ENCODE assay signal across 8 cellular contexts in the genomic region with DNA sequence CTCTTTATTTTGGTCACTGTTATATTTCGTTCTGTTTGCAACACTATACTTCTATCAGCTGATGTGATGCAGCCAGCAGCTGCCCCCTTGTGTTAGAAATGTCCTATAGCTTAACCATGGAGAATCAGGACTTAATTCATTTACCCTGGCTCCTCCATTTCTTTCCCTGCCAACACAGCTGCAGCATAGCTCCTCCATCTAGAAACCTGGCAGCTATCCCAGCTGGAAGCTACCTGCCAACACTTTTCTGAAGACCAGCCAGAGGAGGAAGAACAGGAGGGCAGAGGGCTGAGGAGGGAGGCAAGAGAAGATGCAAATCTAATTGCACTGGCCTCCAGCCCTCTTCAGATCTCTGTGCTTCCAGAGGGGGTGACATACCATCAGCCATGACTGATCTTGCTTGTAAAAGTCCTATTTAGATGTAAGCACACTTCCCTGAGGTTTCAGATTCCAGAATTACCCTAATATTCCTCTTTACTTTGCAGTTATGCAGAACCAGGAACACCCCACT.
DNase-seq lines count a peak whose midpoint lies in the region; ATAC-seq and TF ChIP-seq lines count a peak whose summit lies in the region.

No MANE protein-coding gene starts in this region.

- no peak overlapping the region for H3K4ac ChIP-seq in H9 (ENCODE audit: low read depth, low read length)

- no peaks in the 10 kb centered on the region for H3K79me2 ChIP-seq in H9 (ENCODE audit: insufficient read depth, low read length)

- WGBS in H9 (ENCODE audit: extremely low coverage, insufficient read length, low lambda C conversion rate): no CpG with 5 or more reads among the region's 1 CpG

- TF ChIP-seq CTCF in H9 (conservative IDR thresholded peaks at IDR 0.05) (peak; percentile 81), right atrium auricular region (IDR thresholded peaks at IDR 0.05) (peak; percentile 45 to 79)

- no peak overlapping the region for H2BK120ac ChIP-seq in H9 (ENCODE audit: low read depth, low read length, poor library complexity, severe bottlenecking)

- H3K27ac ChIP-seq in H9 (ENCODE audit: insufficient read length, low read depth, low read length): no peak overlapping the region
- no peak overlapping the region for H3K27ac ChIP-seq in right atrium auricular region

- no peak overlapping the region for H3K56ac ChIP-seq in H9 (ENCODE audit: insufficient read length, low read depth, low read length)

- H2AK5ac ChIP-seq in H9 (ENCODE audit: insufficient read length, low read length): no peak overlapping the region

- H3K4me3 Mint-ChIP-seq in H9: no peak overlapping the region

- no peak overlapping the region for H3K9ac ChIP-seq in H9 (ENCODE audit: extremely low read depth, insufficient read length, low read length)

- no peak overlapping the region for H4K8ac ChIP-seq in H9 (replicated peaks; ENCODE audit: insufficient read length, low read depth, low read length)

- no peak for ATAC-seq in HG02588 (IDR thresholded peaks at IDR 0.05; ENCODE audit: unreplicated experiment)

- H3K79me1 ChIP-seq in H9 (ENCODE audit: insufficient read depth, low read depth, low read length, poor library complexity, severe bottlenecking): no peaks in the 10 kb centered on the region

- H3K27me3 Mint-ChIP-seq in H9 (ENCODE audit: low read depth): no peaks in the 10 kb centered on the region

- H4K5ac ChIP-seq in H9 (ENCODE audit: insufficient read length, low read depth, low read length): no peak overlapping the region

- peaks cover 2 to 6% of the 10 kb centered on the region in 2 experiments; a peak in 2 of 5 replicates for H3K9me3 Mint-ChIP-seq in H9

- no peak overlapping the region for H3K18ac ChIP-seq in H9 (ENCODE audit: insufficient read length, low read depth, low read length)

- no peak overlapping the region for H3K23ac ChIP-seq in H9 (ENCODE audit: insufficient read length, low read depth, low read length)

- no peaks in the 10 kb centered on the region for H4K20me1 ChIP-seq in H9 (ENCODE audit: control insufficient read depth, insufficient read depth, insufficient read length)

- H3K27me3 ChIP-seq in H9 (ENCODE audit: insufficient read depth, low read length) (no peaks in the 10 kb centered on the region), right atrium auricular region (no peaks in the 10 kb centered on the region)

- no peak overlapping the region for H2BK15ac ChIP-seq in H9 (ENCODE audit: low read depth, low read length)

- no peak overlapping the region for H3T11ph ChIP-seq in H9 (ENCODE audit: low read length)

- H3K27ac Mint-ChIP-seq in H9: no peak overlapping the region

- no peak overlapping the region for H3K4me3 ChIP-seq in right atrium auricular region

- H3K9me3 ChIP-seq in H9 (ENCODE audit: control insufficient read depth, low read depth, low read length): no peaks in the 10 kb centered on the region
- no peaks in the 10 kb centered on the region for H3K9me3 ChIP-seq in right atrium auricular region

- H3K4me2 ChIP-seq in H9 (ENCODE audit: insufficient read depth, insufficient read length, low read length): no peak overlapping the region

- no peaks in the 10 kb centered on the region for H3K23me2 ChIP-seq in H9 (ENCODE audit: insufficient read length, low read depth, low read length, poor library complexity, severe bottlenecking)

- peak overlapping the region; percentile 88 for H2AFZ ChIP-seq in H9 (ENCODE audit: low read length)

- no peak overlapping the region for H4K91ac ChIP-seq in H9 (ENCODE audit: insufficient read length, low read depth, low read length)

- no peaks in the 10 kb centered on the region for H3K36me3 ChIP-seq in right atrium auricular region

- H3K4me1 ChIP-seq in H9 (ENCODE audit: insufficient read depth, low read length) (no peaks in the 10 kb centered on the region), right atrium auricular region (no peaks in the 10 kb centered on the region)

- H2BK5ac ChIP-seq in H9 (ENCODE audit: insufficient read length, low read length): no peak overlapping the region

- H3K36me3 Mint-ChIP-seq in H9 (ENCODE audit: insufficient read depth in 1 of 3, low read depth in 3 of 3): peaks cover 0 to 5% (median 4%) of the 10 kb centered on the region in 3 experiments; a peak in 3 of 7 replicates

- H2BK12ac ChIP-seq in H9 (ENCODE audit: insufficient read length, low read depth, low read length): no peak overlapping the region

- H3K4me1 Mint-ChIP-seq in H9: peaks cover 13 to 14% of the 10 kb centered on the region in 2 experiments

- H3K14ac ChIP-seq in H9 (ENCODE audit: insufficient read depth, low read length): no peak overlapping the region

- DNase-seq in C1 segment of cervical spinal cord (lab: John Stamatoyannopoulos, UW) (peak in 10 of 14 donors; percentile 4 to 81 (median 32)), H9 (peak; percentile 36), NCI-H2227 treated with DMSO at 0.1 percent for 48 hours (lab: John Stamatoyannopoulos, UW) (peak; percentile 34), anterior cingulate cortex (lab: John Stamatoyannopoulos, UW) (peak in 42 of 58 donors; percentile 3 to 58 (median 28)), right atrium auricular region (ENCODE audit: low spot score) (no peak), renal cortical epithelial cell (ENCODE audit: low read depth) (peak; percentile 81)
- DNase-seq in stimulated activated naive CD4-positive, alpha-beta T cell treated with Interleukin-2 at 50 U/mL for 16 hours (lab: John Stamatoyannopoulos, UW): no peak

- no peak overlapping the region for H2BK20ac ChIP-seq in H9 (ENCODE audit: low read depth, low read length, poor library complexity, severe bottlenecking)

Comparison
In these comparisons a context has a peak if more than half of its experiments do, and no peak if none do; other contexts are left out.
1. DNase-seq: peak in C1 segment of cervical spinal cord (10 of 14), H9 (single experiment), NCI-H2227 treated with DMSO at 0.1 percent for 48 hours (single experiment), anterior cingulate cortex (42 of 58) and renal cortical epithelial cell (single experiment); none in right atrium auricular region (single experiment) and stimulated activated naive CD4-positive, alpha-beta T cell treated with Interleukin-2 at 50 U/mL for 16 hours (single experiment).